8 cellular contexts compared by ENCODE assay signal in genomic region chr20:47196091-47197081, GRCh38.
DNase-seq lines count a peak whose midpoint lies in the region; ATAC-seq and TF ChIP-seq lines count a peak whose summit lies in the region.

No MANE protein-coding gene starts in this region.

- TF ChIP-seq CTCF in endodermal cell (conservative IDR thresholded peaks at IDR 0.05): peak; percentile 99

- no peak overlapping the region for H3K9ac ChIP-seq in endodermal cell (ENCODE audit: extremely low read depth, low read length, poor library complexity, severe bottlenecking)

- H3K9me3 ChIP-seq in endodermal cell (ENCODE audit: control insufficient read depth, low read length): no peaks in the 10 kb centered on the region

- H3K27ac Mint-ChIP-seq in endodermal cell: peak overlapping the region; percentile 82

- H3K4me3 ChIP-seq in endodermal cell (ENCODE audit: low read length): no peak overlapping the region

- no peaks in the 10 kb centered on the region for H3K27me3 Mint-ChIP-seq in endodermal cell (ENCODE audit: insufficient read depth)

- peaks cover 5% of the 10 kb centered on the region for H3K36me3 ChIP-seq in endodermal cell (ENCODE audit: control insufficient read depth, insufficient read depth, low read length)

- ATAC-seq in HG02763 (IDR thresholded peaks at IDR 0.05; ENCODE audit: unreplicated experiment): peak; percentile 60
- ATAC-seq in HG03039 (IDR thresholded peaks at IDR 0.05; ENCODE audit: unreplicated experiment): no peak

- H3K27ac ChIP-seq in endodermal cell (ENCODE audit: low read depth, low read length): no peak overlapping the region

- H3K4me1 ChIP-seq in endodermal cell (ENCODE audit: control insufficient read depth, insufficient read depth, low read length): no peaks in the 10 kb centered on the region

- WGBS in endodermal cell (ENCODE audit: insufficient coverage in 1 of 2, insufficient read length in 1 of 2), 2 experiments: 49 to 50% methylated on average over 25 to 34 of the region's 34 CpGs

- H3K27me3 ChIP-seq in endodermal cell (ENCODE audit: control insufficient read depth, insufficient read depth, low read length, poor library complexity, severe bottlenecking): no peaks in the 10 kb centered on the region

- DNase-seq in COLO829 (ENCODE audit: low spot score) (peak; percentile 72), NOMO-1 treated with DMSO at 0.1 percent for 48 hours (lab: John Stamatoyannopoulos, UW; ENCODE audit: unreplicated experiment) (peak; percentile 61), endodermal cell (peak; percentile 95), mucosa of gallbladder (ENCODE audit: low spot score) (peak; percentile 73)
- peak; percentile 27 to 81 (median 48) for DNase-seq in activated CD8-positive, alpha-beta memory T cell treated with anti-CD3 and anti-CD28 coated beads for 48 hours (ENCODE audit: low read depth in 2 of 3, low spot score in 2 of 3)
- DNase-seq in stimulated activated CD8-positive, alpha-beta memory T cell treated with anti-CD3 and anti-CD28 coated beads, Interleukin-4, amount 100 ng/mL, for 24 hours (ENCODE audit: low read depth): peak; percentile 48

- H3K4me3 Mint-ChIP-seq in endodermal cell: no peak overlapping the region

- peaks cover 7% of the 10 kb centered on the region for H3K36me3 Mint-ChIP-seq in endodermal cell (ENCODE audit: low read depth)

- peaks cover 18% of the 10 kb centered on the region for H3K4me1 Mint-ChIP-seq in endodermal cell

- peaks cover 2% of the 10 kb centered on the region for H3K9me3 Mint-ChIP-seq in endodermal cell
